ENCODE assay signal across 10 cellular contexts in genomic region chr22:35631597-35631996, GRCh38. TPM values are rescaled to one million over a fixed set of nuclear protein-coding genes. Genes with fewer than 3 reads are reported as not detected.
DNase-seq lines count a peak whose midpoint lies in the region; ATAC-seq and TF ChIP-seq lines count a peak whose summit lies in the region.
"Had no signal": no experiment of that assay in that cellular context is flagged by ENCODE, and none has a peak within 500 bp of the region (broad histone marks: within the 10 kb centered on the region; RNA-seq: fewer than 3 reads in every experiment).

No MANE protein-coding gene starts in this region.

- H3F3A ChIP-seq in smooth muscle cell (ENCODE audit: low read depth) = peaks cover 22% of the 10 kb centered on the region

- DNase-seq in DMS53 treated with DMSO at 0.1 percent for 48 hours (lab: John Stamatoyannopoulos, UW; ENCODE audit: unreplicated experiment) = peak; percentile 15
- DNase-seq in HT-29 (ENCODE audit: low spot score) = peak; percentile 61
- peak in 1 of 3 donors; percentile 21 for DNase-seq in T-helper 17 cell
- DNase-seq in fibroblast of gingiva (ENCODE audit: low read depth) = peak; percentile 26
- no peak for DNase-seq in smooth muscle cell (lab: John Stamatoyannopoulos, UW; ENCODE audit: unreplicated experiment)
- DNase-seq in HPDE6-E6E7 (ENCODE audit: extremely low spot score) = no peak

- peaks cover 3% of the 10 kb centered on the region for H3K27me3 Mint-ChIP-seq in T-helper 17 cell

- H3K4me1 Mint-ChIP-seq in T-helper 17 cell = peaks cover 31% of the 10 kb centered on the region

- H3K27ac ChIP-seq in smooth muscle cell (ENCODE audit: low read depth) = no peak overlapping the region

- H3K9me3 ChIP-seq in T-helper 17 cell (ENCODE audit: control insufficient read depth, low read length, poor library complexity, severe bottlenecking) (no peaks in the 10 kb centered on the region), smooth muscle cell (replicated peaks; ENCODE audit: low read depth) (no peaks in the 10 kb centered on the region)

- no peak overlapping the region for H3K4me3 ChIP-seq in smooth muscle cell
- H3K4me3 ChIP-seq: lung had no signal

- H3K4me2 ChIP-seq in smooth muscle cell = no peak overlapping the region

- peaks cover 2% of the 10 kb centered on the region for H3K36me3 Mint-ChIP-seq in T-helper 17 cell (ENCODE audit: low read depth)
- H3K36me3 Mint-ChIP-seq: T-cell had no signal

- 62% methylated on average over 5 of the region's 5 CpGs for WGBS in smooth muscle cell (ENCODE audit: low lambda C conversion rate)

- no peak for TF ChIP-seq POLR2A in GM18505 (IDR thresholded peaks at IDR 0.05; ENCODE audit: borderline replicate concordance, extremely low read depth, insufficient read depth, insufficient read length)

- no peak overlapping the region for H3K9ac ChIP-seq in smooth muscle cell (ENCODE audit: low read depth)

- H4K20me1 ChIP-seq in smooth muscle cell (ENCODE audit: low read depth) = no peaks in the 10 kb centered on the region

- ATAC-seq in T-helper 17 cell (peak; percentile 49), GM18505 (IDR thresholded peaks at IDR 0.05; ENCODE audit: unreplicated experiment) (no peak), HG03460 (IDR thresholded peaks at IDR 0.05; ENCODE audit: unreplicated experiment) (no peak)
- ATAC-seq: T-cell had no signal

- H3K27ac Mint-ChIP-seq in T-helper 17 cell = no peak overlapping the region
- H3K27ac Mint-ChIP-seq: T-cell had no signal

- TF ChIP-seq CTCF in smooth muscle cell (IDR thresholded peaks at IDR 0.05; ENCODE audit: borderline replicate concordance, insufficient read depth, poor library complexity, severe bottlenecking) = peak; percentile 42

- no peaks in the 10 kb centered on the region for H3K27me3 ChIP-seq in smooth muscle cell (ENCODE audit: low read depth)

- H3K36me3 ChIP-seq in smooth muscle cell (ENCODE audit: low read depth) = no peaks in the 10 kb centered on the region

- no peak overlapping the region for H3K4me3 Mint-ChIP-seq in T-helper 17 cell
- H3K4me3 Mint-ChIP-seq: T-cell had no signal

- no peaks in the 10 kb centered on the region for H3K4me1 ChIP-seq in smooth muscle cell (ENCODE audit: low read depth)

- no peak overlapping the region for H2AFZ ChIP-seq in smooth muscle cell (ENCODE audit: low read depth)

- H3K79me2 ChIP-seq in smooth muscle cell (ENCODE audit: low read depth) = no peaks in the 10 kb centered on the region

RNA-seq across cellular contexts. Expression of gene MB, which starts 14.5 kb away (rescaled TPM):
- 0.79 and 0.86 TPM in 2 replicates for total RNA-seq in HT-29 (2014; rRNA removed; shearing (Covaris generic))
- not detected for total RNA-seq in T-helper 17 cell
- total RNA-seq in smooth muscle cell = not detected in 2 replicates
- polyA plus RNA-seq in smooth muscle cell = 0.14 and 0.53 TPM in 2 replicates
- total RNA-seq: T-cell had no signal

RNA-seq across cellular contexts. Expression of gene APOL6, which starts 16.6 kb away (rescaled TPM):
- 6.3 and 6.8 TPM in 2 replicates for total RNA-seq in HT-29 (2014; rRNA removed; shearing (Covaris generic))
- total RNA-seq in T-helper 17 cell (10 to 100 TPM; 42.7 to 44.8 TPM), smooth muscle cell (0.76 and 0.99 TPM in 2 replicates)
- 0.18 and 0.23 TPM in 2 replicates for polyA plus RNA-seq in smooth muscle cell

Comparison
In these comparisons a context has a peak if more than half of its experiments do, and no peak if none do; other contexts are left out.
1. DNase-seq: peak in DMS53 treated with DMSO at 0.1 percent for 48 hours (single experiment), HT-29 (single experiment) and fibroblast of gingiva (single experiment); none in smooth muscle cell (single experiment) and HPDE6-E6E7 (single experiment).